Comparison of ENCODE assay signal across 8 cellular contexts in the genomic region with DNA sequence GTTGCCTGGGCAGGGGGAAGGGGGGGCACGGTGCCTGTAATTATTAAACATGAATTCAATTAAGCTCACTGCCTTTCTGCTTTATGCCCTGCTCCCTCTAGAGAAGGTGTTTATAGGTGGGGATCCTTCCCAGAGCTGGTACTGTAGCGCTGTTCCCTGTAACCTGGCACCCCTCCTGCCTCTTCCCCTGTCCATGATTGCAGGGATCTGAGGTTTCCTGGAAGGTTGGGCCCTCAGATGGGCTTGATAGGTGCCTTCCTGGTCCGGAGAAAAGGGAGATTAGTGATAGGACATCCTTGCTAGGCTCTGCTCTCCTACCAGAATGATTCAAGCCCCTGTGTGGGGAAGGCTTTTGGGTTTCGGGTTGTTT. TPM values are rescaled to one million over a fixed set of nuclear protein-coding genes. Genes with fewer than 3 reads are reported as not detected.
DNase-seq lines count a peak whose midpoint lies in the region; ATAC-seq, FAIRE-seq and TF ChIP-seq lines count a peak whose summit lies in the region.

No MANE protein-coding gene starts in this region.

- H3K79me2 ChIP-seq in astrocyte (ENCODE audit: insufficient read depth, low read length), result peaks cover 49% of the 10 kb centered on the region

- no peak for FAIRE-seq in astrocyte (lab: Jason Lieb, UNC)
- FAIRE-seq in GM12892 (lab: Jason Lieb, UNC), result no peak

- no peaks in the 10 kb centered on the region for H3K9me3 Mint-ChIP-seq in astrocyte (ENCODE audit: unreplicated experiment)

- no peak overlapping the region for H2AFZ ChIP-seq in astrocyte (ENCODE audit: low read depth, low read length)

- peaks cover 45% of the 10 kb centered on the region for H3K36me3 ChIP-seq in HUES6 (ENCODE audit: control insufficient read depth, insufficient read depth, low read length)
- peaks cover 36% of the 10 kb centered on the region for H3K36me3 ChIP-seq in astrocyte (ENCODE audit: insufficient read depth, low read length)

- H3K9ac ChIP-seq in HUES6 (ENCODE audit: low read length), result peak overlapping the region; percentile 1
- H3K9ac ChIP-seq in astrocyte (ENCODE audit: low read length), result peak overlapping the region; percentile 84

- DNase-seq in ELR (ENCODE audit: low read depth) (peak; percentile 43), astrocyte (ENCODE audit: low read depth) (no peak), GM12892 (ENCODE audit: insufficient read length) (no peak), OCI-M1 (lab: John Stamatoyannopoulos, UW) (no peak)
- DNase-seq in stimulated activated CD4-positive, alpha-beta T cell treated with anti-CD3 and anti-CD28 coated beads, Interleukin-2, amount 100 ng/mL, for 24 hours, result no peak

- peaks cover 67% of the 10 kb centered on the region for H3K4me1 Mint-ChIP-seq in astrocyte (ENCODE audit: low read depth, unreplicated experiment)

- peak overlapping the region; percentile 89 for H3K4me2 ChIP-seq in astrocyte (ENCODE audit: low read length)

- H3K4me3 Mint-ChIP-seq in astrocyte (ENCODE audit: unreplicated experiment), result peak overlapping the region; percentile 77

- no peaks in the 10 kb centered on the region for H3K27me3 Mint-ChIP-seq in astrocyte (ENCODE audit: low read depth, unreplicated experiment)

- H3K9me3 ChIP-seq in HUES6 (ENCODE audit: control insufficient read depth, insufficient read depth, low read depth, low read length) (no peaks in the 10 kb centered on the region), astrocyte (ENCODE audit: insufficient read depth, low read depth, low read length) (no peaks in the 10 kb centered on the region), mononuclear cell (ENCODE audit: low read depth, low read length) (no peaks in the 10 kb centered on the region)

- H3K27ac ChIP-seq in HUES6 (ENCODE audit: low read depth, low read length) (peak overlapping the region; percentile 14; the same call in 1 of the 2 replicates), astrocyte (ENCODE audit: low read depth, low read length) (peak overlapping the region; percentile 96)

- H3K4me1 ChIP-seq in HUES6 (ENCODE audit: control insufficient read depth, insufficient read depth, low read length) (peaks cover 20% of the 10 kb centered on the region), astrocyte (ENCODE audit: insufficient read depth, low read length) (peaks cover 79% of the 10 kb centered on the region), mononuclear cell (ENCODE audit: insufficient read depth, low read length) (peaks cover 19% of the 10 kb centered on the region)

- H3K36me3 Mint-ChIP-seq in astrocyte (ENCODE audit: low read depth, unreplicated experiment), result peaks cover 23% of the 10 kb centered on the region

- peaks cover 60% of the 10 kb centered on the region for H4K20me1 ChIP-seq in astrocyte (ENCODE audit: insufficient read depth, low read length)

- peak overlapping the region; percentile 88 for H3K4me3 ChIP-seq in HUES6 (ENCODE audit: low read depth, low read length)
- H3K4me3 ChIP-seq in astrocyte (ENCODE audit: insufficient read depth, low read depth, low read length), result no peak overlapping the region
- peak overlapping the region; percentile 54 for H3K4me3 ChIP-seq in mononuclear cell (ENCODE audit: low read length)

- TF ChIP-seq CTCF in astrocyte (IDR thresholded peaks at IDR 0.05; ENCODE audit: insufficient read depth, low read depth, low read length), result no peak

- peak overlapping the region; percentile 92 for H3K27ac Mint-ChIP-seq in astrocyte (ENCODE audit: unreplicated experiment)

- no peak for ATAC-seq in HG03095 (IDR thresholded peaks at IDR 0.05; ENCODE audit: unreplicated experiment)

- no peaks in the 10 kb centered on the region for H3K27me3 ChIP-seq in HUES6 (ENCODE audit: control insufficient read depth, insufficient read depth, low read length)
- H3K27me3 ChIP-seq in astrocyte (ENCODE audit: insufficient read depth, low read length), result no peaks in the 10 kb centered on the region
- H3K27me3 ChIP-seq in mononuclear cell (ENCODE audit: insufficient read depth, low read length), result no peaks in the 10 kb centered on the region

- TF ChIP-seq POLR2A in GM12892 (IDR thresholded peaks at IDR 0.05; ENCODE audit: low read depth, low read length), result no peak; the same call in 1 of the 2 replicates

RNA-seq across cellular contexts. Expression of a gene that starts 2.1 kb away (rescaled TPM):
- total RNA-seq in astrocyte (12.2 TPM in 2 replicates), mononuclear cell (5.7 TPM)
- 1.6 TPM for polyA plus RNA-seq in GM12892 (2012; ENCODE audit: missing spikeins)

RNA-seq across cellular contexts. Expression of a gene that starts 20.9 kb away (rescaled TPM):
- 490 and 495 TPM in 2 replicates for total RNA-seq in astrocyte
- total RNA-seq in mononuclear cell, result 114 TPM
- polyA plus RNA-seq in GM12892 (2012; ENCODE audit: missing spikeins), result 124 TPM

RNA-seq across cellular contexts. Expression of a gene that starts 26.1 kb away (rescaled TPM):
- 7.4 and 9.0 TPM in 2 replicates for total RNA-seq in astrocyte
- total RNA-seq in mononuclear cell, result 0.63 TPM
- polyA plus RNA-seq in GM12892 (2012; ENCODE audit: missing spikeins), result 1.2 TPM

RNA-seq across cellular contexts. Expression of a gene that starts 26.2 kb away (rescaled TPM):
- 63.2 and 70.3 TPM in 2 replicates for total RNA-seq in astrocyte
- total RNA-seq in mononuclear cell, result 19.0 TPM
- polyA plus RNA-seq in GM12892 (2012; ENCODE audit: missing spikeins), result 138 TPM

RNA-seq across cellular contexts. Expression of a gene that starts 36.2 kb away (rescaled TPM):
- 496 and 588 TPM in 2 replicates for total RNA-seq in astrocyte
- 119 TPM for total RNA-seq in mononuclear cell
- 110 TPM for polyA plus RNA-seq in GM12892 (2012; ENCODE audit: missing spikeins)
